8 cellular contexts compared by ENCODE assay signal in the genomic region with DNA sequence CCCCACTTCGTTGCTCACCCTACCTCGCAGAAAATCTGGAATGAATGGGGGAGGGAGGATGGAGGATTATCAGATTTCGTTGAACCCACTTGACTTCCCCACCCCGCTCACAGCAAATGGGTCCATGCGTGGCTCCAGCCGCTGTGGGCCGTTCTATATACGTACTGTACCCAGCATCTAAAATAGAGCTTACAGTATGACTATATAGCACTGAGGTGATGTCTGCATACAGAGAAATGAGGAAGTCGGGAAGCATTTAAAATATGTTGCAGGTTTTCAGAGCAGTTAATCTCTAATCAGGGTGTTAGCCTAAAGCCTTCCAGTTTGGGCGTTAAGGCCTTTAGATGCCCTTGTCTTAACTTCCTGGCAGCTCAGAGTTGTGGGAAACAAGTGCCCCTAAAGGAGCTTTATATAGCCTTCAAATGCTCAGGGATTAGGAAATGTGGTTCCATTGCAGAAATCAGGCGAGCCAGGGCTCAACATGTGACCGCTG. TPM values are rescaled to one million over a fixed set of nuclear protein-coding genes. Genes with fewer than 3 reads are reported as not detected.
A peak's percentile ranks its signal among the peaks of the same experiment; 100 is the strongest.
DNase-seq lines count a peak whose midpoint lies in the region; ATAC-seq, FAIRE-seq and TF ChIP-seq lines count a peak whose summit lies in the region.

No MANE protein-coding gene starts in this region.

- H3K27me3 ChIP-seq in Caco-2 (replicated peaks; ENCODE audit: control insufficient read depth, insufficient read depth, low read length) = no peaks in the 10 kb centered on the region
- peaks cover 32% of the 10 kb centered on the region for H3K27me3 ChIP-seq in mononuclear cell (ENCODE audit: insufficient read depth, low read length)
- no peaks in the 10 kb centered on the region for H3K27me3 ChIP-seq in pancreas

- H3K4me1 ChIP-seq in Caco-2 (peaks cover 8% of the 10 kb centered on the region), mononuclear cell (ENCODE audit: insufficient read depth, low read length) (peaks cover 20% of the 10 kb centered on the region), pancreas (peaks cover 0 to 7% (median 5%) of the 10 kb centered on the region in 3 donors)

- FAIRE-seq in pancreas (lab: Jason Lieb, UNC) = no peak

- no peak overlapping the region for H3K27ac Mint-ChIP-seq in Caco-2 (ENCODE audit: unreplicated experiment)
- peak overlapping the region; percentile 93 for H3K27ac Mint-ChIP-seq in activated naive CD8-positive, alpha-beta T cell

- H3K4me3 ChIP-seq in Caco-2 (ENCODE audit: low read depth, low read length) (peak overlapping the region; percentile 73), mononuclear cell (ENCODE audit: low read length) (peak overlapping the region; percentile 36), pancreas (peak overlapping the region in 2 of 4 donors; percentile 58 to 74)

- no peak for DNase-seq in Caco-2
- peak; percentile 28 for DNase-seq in KBM-7
- no peak for DNase-seq in pancreas
- no peak for DNase-seq in NCI-H187 (lab: John Stamatoyannopoulos, UW)

- TF ChIP-seq CTCF in Caco-2 (IDR thresholded peaks at IDR 0.05; ENCODE audit: insufficient read depth in 1 of 2, low read depth in 1 of 2, low read length in 1 of 2, severe bottlenecking in 1 of 2, unreplicated experiment in 1 of 2) (no peak), pancreas (IDR thresholded peaks at IDR 0.05) (no peak)

- peaks cover 12% of the 10 kb centered on the region for H3K36me3 Mint-ChIP-seq in Caco-2 (ENCODE audit: insufficient read depth, unreplicated experiment)
- H3K36me3 Mint-ChIP-seq in activated naive CD8-positive, alpha-beta T cell = peaks cover 26% of the 10 kb centered on the region

- WGBS in pancreas, 2 donors = 35 to 36% methylated on average over 12 of the region's 12 CpGs

- ATAC-seq in pancreas (no peak), GM19035 (IDR thresholded peaks at IDR 0.05; ENCODE audit: unreplicated experiment) (no peak), GM21381 (IDR thresholded peaks at IDR 0.05; ENCODE audit: unreplicated experiment) (no peak)

- H3K36me3 ChIP-seq in Caco-2 (ENCODE audit: control insufficient read depth, insufficient read depth, low read length) (no peaks in the 10 kb centered on the region), pancreas (no peaks in the 10 kb centered on the region)

- POLR2A ChIA-PET in Caco-2 (lab: Charles Lee) = interaction anchor here (0.6 to 2.0 kb wide), 3 partner anchors 74 to 210 kb away, joined by 4 to 11 read pairs (median 5); partner anchors contain the start of gene RPLP0

- peak overlapping the region; percentile 81 for H3K4me3 Mint-ChIP-seq in Caco-2 (ENCODE audit: unreplicated experiment)
- peak overlapping the region; percentile 96 for H3K4me3 Mint-ChIP-seq in activated naive CD8-positive, alpha-beta T cell

- no peaks in the 10 kb centered on the region for H3K4me1 Mint-ChIP-seq in Caco-2 (ENCODE audit: low read depth, unreplicated experiment)
- H3K4me1 Mint-ChIP-seq in activated naive CD8-positive, alpha-beta T cell (ENCODE audit: low read depth) = peaks cover 52% of the 10 kb centered on the region

- no peaks in the 10 kb centered on the region for H3K9me3 Mint-ChIP-seq in Caco-2 (ENCODE audit: unreplicated experiment)
- H3K9me3 Mint-ChIP-seq in activated naive CD8-positive, alpha-beta T cell (ENCODE audit: low read depth) = no peaks in the 10 kb centered on the region

- BruUV-seq in Caco-2 (replicated peaks; lab: Mats Ljungman, UMichigan) = TSS peak; percentile 36

- H3K27me3 Mint-ChIP-seq in Caco-2 (ENCODE audit: insufficient read depth, unreplicated experiment) = no peaks in the 10 kb centered on the region
- no peaks in the 10 kb centered on the region for H3K27me3 Mint-ChIP-seq in activated naive CD8-positive, alpha-beta T cell

- intact Hi-C loops in Caco-2 (cut with micrococcal nuclease; ENCODE audit: unreplicated experiment) (no loop called here), pancreas (cut with DNase I) (no loop called here)

- in situ Hi-C loops in KBM-7 (cut with MboI; ENCODE audit: low pct_unique_long_range_greater_than_20kb, low sequenced_read_pairs) = no loop called here

- no peak overlapping the region for H3K27ac ChIP-seq in pancreas

- CTCF ChIA-PET in Caco-2 (lab: Charles Lee) = interaction anchor here (0.6 to 2.6 kb wide), 4 partner anchors 97 to 312 kb away, joined by 3 to 20 read pairs (median 4); partner anchors contain the start of gene SIRT4

- H3K9me3 ChIP-seq in Caco-2 (no peaks in the 10 kb centered on the region), mononuclear cell (ENCODE audit: low read depth, low read length) (no peaks in the 10 kb centered on the region), pancreas (no peaks in the 10 kb centered on the region)

RNA-seq across cellular contexts. Expression of gene BICDL1, which starts 1.4 kb away (rescaled TPM):
- total RNA-seq in Caco-2 (2022) = 10.8 and 14.2 TPM in 2 replicates
- 60.9 TPM for total RNA-seq in mononuclear cell
- 1 to 10 TPM; 2.0 to 8.0 (median 5.9) TPM for total RNA-seq in pancreas
- polyA plus RNA-seq in pancreas = 10 to 100 TPM; 19.2 to 23.0 TPM
